In genomic region chr6:52596371-52597028, GRCh38 we compare ENCODE assay signal across 1 cellular context.
TF ChIP-seq lines count a peak whose summit lies in the region.

No MANE protein-coding gene starts in this region.

TF ChIP-seq in IMR-90, 13 proteins besides CTCF, POLR2A, EP300 and RAD21:
- no peak for TF ChIP-seq ELK1 (IDR thresholded peaks at IDR 0.05; ENCODE audit: borderline replicate concordance, low read depth, low read length)
- peak; percentile 17; the same call in 1 of the 2 replicates for TF ChIP-seq MAZ (IDR thresholded peaks at IDR 0.05; ENCODE audit: borderline replicate concordance, low read depth, low read length)
- TF ChIP-seq MXI1 (IDR thresholded peaks at IDR 0.05; ENCODE audit: borderline replicate concordance, low read depth, low read length) = no peak
- TF ChIP-seq FOS (IDR thresholded peaks at IDR 0.05; ENCODE audit: low read depth, low read length) = no peak
- peak; percentile 85 for TF ChIP-seq CEBPB (IDR thresholded peaks at IDR 0.05; ENCODE audit: low read depth, low read length)
